In the genomic region with DNA sequence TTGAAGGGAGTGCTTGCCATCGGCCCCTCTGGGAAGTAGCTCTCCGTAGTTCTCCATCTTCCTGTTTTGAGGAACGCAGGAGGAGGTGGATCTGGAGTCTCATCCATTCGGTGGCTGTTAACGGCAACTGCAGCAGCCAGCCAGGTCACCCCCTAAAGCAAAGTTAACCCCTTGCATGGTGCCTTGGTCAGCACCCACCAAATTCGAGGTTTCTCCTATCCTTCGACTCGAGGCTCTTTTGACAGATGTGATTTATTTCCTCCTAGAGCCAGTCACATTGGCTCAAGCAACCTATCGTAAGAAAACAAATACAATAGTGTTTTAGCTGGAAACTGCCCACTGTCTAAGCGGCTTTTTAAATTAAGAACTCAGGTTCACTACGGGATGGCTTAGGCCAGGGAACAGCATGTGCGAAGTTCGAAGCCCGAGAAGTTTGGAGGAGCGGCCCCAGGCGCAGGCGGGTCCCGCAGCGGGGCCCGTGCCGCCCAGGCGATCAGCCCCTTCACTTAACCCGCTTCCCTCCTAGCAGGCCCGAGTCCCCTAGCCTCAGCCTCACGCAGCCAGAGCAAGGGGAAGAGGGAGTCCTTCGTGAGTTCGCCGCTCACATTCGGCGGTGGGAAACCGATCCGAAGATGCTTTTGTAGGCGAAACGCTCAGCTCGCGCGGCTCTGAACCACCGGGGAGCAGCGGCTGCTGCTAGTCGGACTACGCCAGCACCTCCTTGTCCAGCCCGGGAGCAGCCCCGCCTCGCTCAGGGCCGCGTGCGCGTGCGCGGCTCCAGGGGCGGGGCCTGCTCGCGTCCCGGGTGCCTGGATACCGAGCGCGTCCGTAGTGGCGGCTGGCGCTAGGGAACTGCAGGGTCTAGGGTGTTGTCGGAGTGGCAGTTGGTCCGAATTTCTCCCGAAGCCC, we compare ENCODE assay signal across 9 cellular contexts. TPM values are rescaled to one million over a fixed set of nuclear protein-coding genes. Genes with fewer than 3 reads are reported as not detected.
A peak's percentile ranks its signal among the peaks of the same experiment; 100 is the strongest.
DNase-seq lines count a peak whose midpoint lies in the region; ATAC-seq, FAIRE-seq and TF ChIP-seq lines count a peak whose summit lies in the region.
"Had no signal": no experiment of that assay in that cellular context is flagged by ENCODE, and none has a peak within 500 bp of the region (broad histone marks: within the 10 kb centered on the region; RNA-seq: fewer than 3 reads in every experiment).

ROPN1L (plus strand) TSS at position 797 of the 909 bp plus-strand sequence. CDS start 289 bp downstream, outside the sequence.

- H3K79me1 ChIP-seq in H1 (ENCODE audit: low read depth, low read length) (no peaks in the 10 kb centered on the region), mesendoderm (ENCODE audit: low read length) (no peaks in the 10 kb centered on the region)

- no peaks in the 10 kb centered on the region for H4K20me1 ChIP-seq in H1 (replicated peaks in 1 of 2; ENCODE audit: control insufficient read depth in 1 of 2, insufficient read depth in 2 of 2, low read length in 2 of 2)

- no peaks in the 10 kb centered on the region for H3K9me3 ChIP-seq in H1 (ENCODE audit: insufficient read depth in 2 of 2, low read depth in 1 of 2, low read length in 1 of 2)

- DNase-seq in CMK (ENCODE audit: low read depth) (peak; percentile 66), HL-60 (ENCODE audit: low read depth in 1 of 2, low spot score in 1 of 2) (peak; percentile 73 to 87), NOMO-1 (lab: John Stamatoyannopoulos, UW; ENCODE audit: unreplicated experiment in 2 of 2) (peak; percentile 96 to 98), H1 (ENCODE audit: low read depth in 1 of 2, low spot score in 2 of 2) (peak; percentile 68 to 93), mesendoderm (peak; percentile 93)
- peak; percentile 84 for DNase-seq in activated CD8-positive, alpha-beta memory T cell treated with anti-CD3 and anti-CD28 coated beads, Interleukin-2, amount 10 ng/mL, durations not matched to agents 7 days and 5 days
- peak; percentile 70 for DNase-seq in stimulated activated CD8-positive, alpha-beta memory T cell treated with anti-CD3 and anti-CD28 coated beads, Interleukin-12 subunit alpha, Interleukin-12 subunit beta, amount 100 ng/mL, for 4 hours (ENCODE audit: low read depth)

- peaks cover 12% of the 10 kb centered on the region for H3K27me3 Mint-ChIP-seq in activated CD8-positive, alpha-beta memory T cell treated with anti-CD3 and anti-CD28 coated beads, Interleukin-2, amount 10 ng/mL, durations not matched to agents 7 days and 5 days

- H3K4me3 Mint-ChIP-seq in activated CD8-positive, alpha-beta memory T cell treated with anti-CD3 and anti-CD28 coated beads, Interleukin-2, amount 10 ng/mL, durations not matched to agents 7 days and 5 days = peak within 1 kb of the TSS; percentile 79

- H3K23me2 ChIP-seq in H1 (ENCODE audit: low read depth, low read length) = peaks cover 5% of the 10 kb centered on the region; the same call in 1 of the 2 replicates

- H4K91ac ChIP-seq in H1 (replicated peaks; ENCODE audit: insufficient read length, low read length) = no peak within 1 kb of the TSS

- H3K79me2 ChIP-seq in H1 (ENCODE audit: control insufficient read depth in 1 of 2, insufficient read depth in 2 of 2, low read length in 2 of 2) (no peaks in the 10 kb centered on the region), mesendoderm (ENCODE audit: control insufficient read depth, insufficient read depth, low read length) (no peaks in the 10 kb centered on the region)

- peaks cover 0 to 6% (median 4%) of the 10 kb centered on the region in 4 experiments; a peak in 4 of 7 replicates for H3K4me1 ChIP-seq in H1 (replicated peaks in 1 of 4; ENCODE audit: control insufficient read depth in 3 of 4, insufficient read depth in 4 of 4, low read length in 3 of 4)
- H3K4me1 ChIP-seq in mesendoderm (ENCODE audit: control insufficient read depth, low read depth, low read length) = no peaks in the 10 kb centered on the region

- H3K14ac ChIP-seq in H1 (ENCODE audit: insufficient read length) = no peak within 1 kb of the TSS

- peak within 1 kb of the TSS; percentile 69 for H3K27ac ChIP-seq in HL-60 (replicated peaks)
- H3K27ac ChIP-seq in H1 (ENCODE audit: low read depth, low read length) = no peak within 1 kb of the TSS
- H3K27ac ChIP-seq in mesendoderm (ENCODE audit: low read depth, low read length) = no peak within 1 kb of the TSS

- H3K23ac ChIP-seq in H1 (ENCODE audit: insufficient read length) (no peak within 1 kb of the TSS), mesendoderm (ENCODE audit: low read length) (no peak within 1 kb of the TSS)

- TF ChIP-seq CTCF in HL-60 (IDR thresholded peaks at IDR 0.05; ENCODE audit: insufficient read depth, low read length) = no peak
- TF ChIP-seq CTCF in H1 (IDR thresholded peaks at IDR 0.05; ENCODE audit: control extremely low read depth in 1 of 3, insufficient read depth in 1 of 3, low read depth in 1 of 3, low read length in 3 of 3) = peak in 1 of 3 experiments; percentile 14; a peak in 1 of 4 replicates

- H3K9me3 Mint-ChIP-seq in activated CD8-positive, alpha-beta memory T cell treated with anti-CD3 and anti-CD28 coated beads, Interleukin-2, amount 10 ng/mL, durations not matched to agents 7 days and 5 days (ENCODE audit: low read depth) = peaks cover 6% of the 10 kb centered on the region

- no peaks in the 10 kb centered on the region for H3K27me3 ChIP-seq in HL-60 (ENCODE audit: insufficient read depth, poor library complexity, severe bottlenecking)
- H3K27me3 ChIP-seq in H1 (replicated peaks in 1 of 4; ENCODE audit: control insufficient read depth in 3 of 4, extremely low read depth in 1 of 4, insufficient read depth in 3 of 4, low read length in 3 of 4) = peaks cover 0 to 10% (median 6%) of the 10 kb centered on the region in 4 experiments; a peak in 5 of 7 replicates
- H3K27me3 ChIP-seq in mesendoderm (ENCODE audit: insufficient read depth, low read length, poor library complexity) = peaks cover 2% of the 10 kb centered on the region

- H3K36me3 ChIP-seq in H1 (ENCODE audit: control insufficient read depth in 2 of 4, insufficient read depth in 4 of 4, low read length in 3 of 4) (peaks cover 0 to 4% (median 0%) of the 10 kb centered on the region in 4 experiments; a peak in 1 of 8 replicates), mesendoderm (ENCODE audit: control insufficient read depth, insufficient read depth, low read length) (no peaks in the 10 kb centered on the region)

- H3K4me2 ChIP-seq in H1 (ENCODE audit: insufficient read depth in 1 of 2, low read depth in 2 of 2, low read length in 2 of 2) (peak within 1 kb of the TSS; percentile 71 to 92), mesendoderm (ENCODE audit: low read length) (peak within 1 kb of the TSS; percentile 80)

- peak within 1 kb of the TSS; percentile 85 for H3K4me3 ChIP-seq in HL-60 (replicated peaks; ENCODE audit: insufficient read depth, low read length)
- peak within 1 kb of the TSS; percentile 41 to 83 (median 68) for H3K4me3 ChIP-seq in H1 (ENCODE audit: extremely low read depth in 1 of 4, insufficient read depth in 2 of 4, low read depth in 3 of 4, low read length in 4 of 4)
- H3K4me3 ChIP-seq in mesendoderm (ENCODE audit: low read length) = peak within 1 kb of the TSS; percentile 32

- peak in 1 of 2 experiments; percentile 66; a peak in 1 of 3 replicates for TF ChIP-seq POLR2A in H1 (IDR thresholded peaks at IDR 0.05; ENCODE audit: control extremely low read depth in 1 of 2, low read depth in 2 of 2, low read length in 2 of 2)

- WGBS in H1 (ENCODE audit: extremely low coverage in 1 of 2, insufficient coverage in 1 of 2, insufficient read length in 1 of 2, insufficient replicate concordance in 2 of 2, low coverage in 1 of 2, low lambda C conversion rate in 2 of 2, missing lambda C conversion rate in 1 of 2), 2 experiments = 4% methylated on average over 63 of the region's 63 CpGs; no CpG with 5 or more reads in 1 of the 2 experiments
- WGBS in mesendoderm (ENCODE audit: extremely low coverage, insufficient coverage, low lambda C conversion rate) = no CpG with 5 or more reads among the region's 63 CpGs

- H2BK120ac ChIP-seq in H1 (replicated peaks; ENCODE audit: low read depth, low read length) (no peak within 1 kb of the TSS), mesendoderm (ENCODE audit: low read depth, low read length) (no peak within 1 kb of the TSS)

- peak in 1 of 2 experiments; percentile 9; a peak in 1 of 4 replicates for TF ChIP-seq RAD21 in H1 (IDR thresholded peaks at IDR 0.05 in 1 of 2, conservative IDR thresholded peaks at IDR 0.05 in 1 of 2; ENCODE audit: low read depth in 2 of 2, low read length in 2 of 2)

- H3K9ac ChIP-seq in H1 (replicated peaks in 1 of 4; ENCODE audit: extremely low read depth in 1 of 4, low read depth in 3 of 4, low read length in 3 of 4) = peak within 1 kb of the TSS in 2 of 4 experiments; percentile 34 to 36; a peak in 4 of 7 replicates
- peak within 1 kb of the TSS; percentile 66 for H3K9ac ChIP-seq in mesendoderm (ENCODE audit: low read length)

- H3K36me3 Mint-ChIP-seq in activated CD8-positive, alpha-beta memory T cell treated with anti-CD3 and anti-CD28 coated beads, Interleukin-2, amount 10 ng/mL, durations not matched to agents 7 days and 5 days = peaks cover 26% of the 10 kb centered on the region

- POLR2A ChIA-PET in H1 (lab: Charles Lee; ENCODE audit: partially characterized antibody) = interaction anchor here (0.7 to 1.5 kb wide), 5 partner anchors 15 to 192 kb away, joined by 3 to 4 read pairs (median 3); partner anchors contain the start of gene MARCHF6

- H3K27ac Mint-ChIP-seq in activated CD8-positive, alpha-beta memory T cell treated with anti-CD3 and anti-CD28 coated beads, Interleukin-2, amount 10 ng/mL, durations not matched to agents 7 days and 5 days = peak within 1 kb of the TSS; percentile 26

- no peak for TF ChIP-seq EP300 in H1 (IDR thresholded peaks at IDR 0.05; ENCODE audit: borderline replicate concordance in 1 of 2, low read depth in 2 of 2, low read length in 2 of 2)

- H3K4ac ChIP-seq in H1 (replicated peaks; ENCODE audit: insufficient read length, low read depth, low read length) (no peak within 1 kb of the TSS), mesendoderm (ENCODE audit: low read depth, low read length) (no peak within 1 kb of the TSS)

- H2BK12ac ChIP-seq in H1 (ENCODE audit: low read depth, low read length) = 0 out of 2 replicates have a peak within 1 kb of the TSS, but pooled peaks have one; percentile 13

- peaks cover 40% of the 10 kb centered on the region for H3K4me1 Mint-ChIP-seq in activated CD8-positive, alpha-beta memory T cell treated with anti-CD3 and anti-CD28 coated beads, Interleukin-2, amount 10 ng/mL, durations not matched to agents 7 days and 5 days

- no peak for FAIRE-seq in H1 (lab: Jason Lieb, UNC)
- FAIRE-seq: islet of Langerhans had no signal

- peak within 1 kb of the TSS; percentile 3 for H3K56ac ChIP-seq in H1 (replicated peaks; ENCODE audit: insufficient read length, low read depth, low read length)
- peak within 1 kb of the TSS; percentile 85 for H3K56ac ChIP-seq in mesendoderm (ENCODE audit: low read length)

- peak within 1 kb of the TSS; percentile 97; the same call in 1 of the 2 replicates for H2AFZ ChIP-seq in H1 (ENCODE audit: low read length)

- H3K18ac ChIP-seq in H1 (ENCODE audit: extremely low read depth, low read length) (peak within 1 kb of the TSS; percentile 26; the same call in 1 of the 2 replicates), mesendoderm (ENCODE audit: low read length) (no peak within 1 kb of the TSS)

- H4K5ac ChIP-seq in H1 (ENCODE audit: insufficient read length, low read depth, low read length) = peak within 1 kb of the TSS; percentile 89
- no peak within 1 kb of the TSS for H4K5ac ChIP-seq in mesendoderm (ENCODE audit: low read length)

- CTCF ChIA-PET in activated CD8-positive, alpha-beta memory T cell treated with anti-CD3 and anti-CD28 coated beads, Interleukin-2, amount 10 ng/mL, durations not matched to agents 7 days and 5 days (lab: Charles Lee) = interaction anchor here (1.0 to 5.3 kb wide), 4 partner anchors 9 to 186 kb away, joined by 3 to 26 read pairs (median 8); no protein-coding TSS in a partner anchor
- CTCF ChIA-PET in H1 (lab: Charles Lee; ENCODE audit: partially characterized antibody) = interaction anchor here (1.3 to 6.0 kb wide), 5 partner anchors 10 to 249 kb away, joined by 3 to 56 read pairs (median 4); no protein-coding TSS in a partner anchor

- H2BK20ac ChIP-seq in H1 (ENCODE audit: low read length) = no peak within 1 kb of the TSS

- H4K8ac ChIP-seq in H1 (ENCODE audit: extremely low read depth, insufficient read depth, low read length) (peak within 1 kb of the TSS; percentile 94; the same call in 1 of the 2 replicates), mesendoderm (ENCODE audit: low read depth, low read length) (no peak within 1 kb of the TSS)

- ATAC-seq in GM19468 (IDR thresholded peaks at IDR 0.05; ENCODE audit: extremely low read depth, unreplicated experiment) = peak; percentile 93
- ATAC-seq in activated CD8-positive, alpha-beta memory T cell treated with anti-CD3 and anti-CD28 coated beads, Interleukin-2, amount 10 ng/mL, durations not matched to agents 7 days and 5 days = peak; percentile 98

- H2BK5ac ChIP-seq in H1 (ENCODE audit: low read depth, low read length) = no peak within 1 kb of the TSS
- no peak within 1 kb of the TSS for H2BK5ac ChIP-seq in mesendoderm (ENCODE audit: low read length)

- H2BK15ac ChIP-seq in H1 (ENCODE audit: low read length) = no peak within 1 kb of the TSS
- H2BK15ac ChIP-seq in mesendoderm (replicated peaks; ENCODE audit: low read depth) = no peak within 1 kb of the TSS

- H2AK5ac ChIP-seq in H1 (ENCODE audit: low read depth, low read length) (no peak within 1 kb of the TSS), mesendoderm (ENCODE audit: low read length) (no peak within 1 kb of the TSS)

RNA-seq across cellular contexts. Expression of gene ROPN1L, which starts in this region (rescaled TPM):
- total RNA-seq in activated CD8-positive, alpha-beta memory T cell treated with anti-CD3 and anti-CD28 coated beads, Interleukin-2, amount 10 ng/mL, durations not matched to agents 7 days and 5 days = 1 to 10 TPM; 1.1 to 2.4 TPM
- 0.38 and 0.73 TPM in 2 replicates for total RNA-seq in H1 (2021; fragmentation: NEBNext Ultra II Directional; extraction: Animal tissue kit (Norgen Biotek cat#: 25700))
- 0.24 and 0.28 TPM in 2 replicates for polyA plus RNA-seq in H1 (2011; rRNA removed)
- 0.34 TPM for polyA plus RNA-seq in H1 (2011; cell fraction: cytosol; rRNA removed)
- polyA plus RNA-seq in H1 (2011; cell fraction: nucleus; rRNA removed) = 0.21 TPM
- 0.15 to 0.46 TPM in 2 of 4 replicates, not detected in the others for polyA plus RNA-seq in H1 (2012, experiment 1 of 2)
- not detected for polyA plus RNA-seq in H1 (2012, experiment 2 of 2)
- 0.22 TPM for polyA plus RNA-seq in H1 (2013, experiment 1 of 2)
- 0.24 TPM for polyA plus RNA-seq in H1 (2013, experiment 2 of 2)
- polyA minus RNA-seq in H1 (2011; rRNA and poly(A)+ RNA removed) = 0.51 TPM in 1 of 2 replicates, not detected in the other
- not detected for polyA minus RNA-seq in H1 (2011; cell fraction: cytosol; rRNA and poly(A)+ RNA removed)
- polyA minus RNA-seq in H1 (2011; cell fraction: nucleus; rRNA and poly(A)+ RNA removed) = not detected
- polyA plus RNA-seq in mesendoderm (2013, experiment 1 of 2) = 0.25 TPM
- polyA plus RNA-seq in mesendoderm (2013, experiment 2 of 2) = 0.10 TPM

Comparison
In these comparisons a context has a peak if more than half of its experiments do, and no peak if none do; other contexts are left out.
1. Peak in DNase-seq, H3K4me3 ChIP-seq and H3K4me2 ChIP-seq in H1; RNA of the gene not detected or under 1 TPM.
2. H3K4me3 ChIP-seq: peak in every context shown above with its lines; median percentile 85 in HL-60; 68 in H1; 32 in mesendoderm.